In genomic region chr7:20238754-20239324, GRCh38 we compare ENCODE assay signal across 9 cellular contexts. TPM values are rescaled to one million over a fixed set of nuclear protein-coding genes. Genes with fewer than 3 reads are reported as not detected.
DNase-seq lines count a peak whose midpoint lies in the region; ATAC-seq and TF ChIP-seq lines count a peak whose summit lies in the region.
"Had no signal": no experiment of that assay in that cellular context is flagged by ENCODE, and none has a peak within 500 bp of the region (broad histone marks: within the 10 kb centered on the region; RNA-seq: fewer than 3 reads in every experiment).

No MANE protein-coding gene starts in this region.

- H3K9me3 Mint-ChIP-seq in activated T-helper 2 cell treated with anti-CD3 and anti-CD28 coated beads, Interferon-gamma antibody, Interleukin-2, Interleukin-4, amounts not matched to agents 10 μg/mL and 5 μg/mL and 100 μg/mL, durations not matched to agents 14 hours and 24 hours and 36 hours = no peaks in the 10 kb centered on the region

- H3K9me2 ChIP-seq in DOHH2 (replicated peaks; ENCODE audit: control insufficient read depth, low read length) = no peaks in the 10 kb centered on the region

- ATAC-seq in GM19438 (IDR thresholded peaks at IDR 0.05; ENCODE audit: low read depth, unreplicated experiment) (peak; percentile 89), HG03196 (IDR thresholded peaks at IDR 0.05; ENCODE audit: unreplicated experiment) (peak; percentile 79)

- H3K4me2 ChIP-seq in DOHH2 (ENCODE audit: low read length) = peak overlapping the region; percentile 40

- H3K27me3 Mint-ChIP-seq in activated T-helper 2 cell treated with anti-CD3 and anti-CD28 coated beads, Interferon-gamma antibody, Interleukin-2, Interleukin-4, amounts not matched to agents 10 μg/mL and 5 μg/mL and 100 μg/mL, durations not matched to agents 14 hours and 24 hours and 36 hours (ENCODE audit: low read depth) = peaks cover 8% of the 10 kb centered on the region

- peak overlapping the region; percentile 33 for H3K4me3 ChIP-seq in DOHH2 (ENCODE audit: low read length)

- TF ChIP-seq CTCF in DOHH2 (IDR thresholded peaks at IDR 0.05; ENCODE audit: low read depth, low read length, poor library complexity, severe bottlenecking) = no peak

- H3K4me3 Mint-ChIP-seq in activated T-helper 2 cell treated with anti-CD3 and anti-CD28 coated beads, Interferon-gamma antibody, Interleukin-2, Interleukin-4, amounts not matched to agents 10 μg/mL and 5 μg/mL and 100 μg/mL, durations not matched to agents 14 hours and 24 hours and 36 hours (ENCODE audit: low read depth) = no peak overlapping the region

- DNase-seq in astrocyte of the hippocampus (ENCODE audit: low read depth, low spot score) = peak; percentile 43
- DNase-seq in DMS153 (lab: John Stamatoyannopoulos, UW) = no peak
- no peak for DNase-seq in ecto neural progenitor cell (ENCODE audit: low spot score)
- no peak for DNase-seq in activated T-helper 2 cell treated with anti-CD3 and anti-CD28 coated beads, Interferon-gamma antibody, Interleukin-2, Interleukin-4, amounts not matched to agents 10 μg/mL and 5 μg/mL and 100 μg/mL, durations not matched to agents 14 hours and 24 hours and 36 hours (ENCODE audit: low spot score)
- DNase-seq in NCI-H1105 (lab: John Stamatoyannopoulos, UW) = no peak

- no peak overlapping the region for H3K27ac Mint-ChIP-seq in activated T-helper 2 cell treated with anti-CD3 and anti-CD28 coated beads, Interferon-gamma antibody, Interleukin-2, Interleukin-4, amounts not matched to agents 10 μg/mL and 5 μg/mL and 100 μg/mL, durations not matched to agents 14 hours and 24 hours and 36 hours

- no peaks in the 10 kb centered on the region for H3K36me3 Mint-ChIP-seq in activated T-helper 2 cell treated with anti-CD3 and anti-CD28 coated beads, Interferon-gamma antibody, Interleukin-2, Interleukin-4, amounts not matched to agents 10 μg/mL and 5 μg/mL and 100 μg/mL, durations not matched to agents 14 hours and 24 hours and 36 hours (ENCODE audit: low read depth)

- intact Hi-C loops in activated T-helper 2 cell treated with anti-CD3 and anti-CD28 coated beads, Interferon-gamma antibody, Interleukin-2, Interleukin-4, amounts not matched to agents 10 μg/mL and 5 μg/mL and 100 μg/mL, durations not matched to agents 14 hours and 24 hours and 36 hours (cut with micrococcal nuclease) = no loop called here

- no peaks in the 10 kb centered on the region for H3K9me3 ChIP-seq in DOHH2 (ENCODE audit: control insufficient read depth, insufficient read depth, low read length)

- H3F3A ChIP-seq in DOHH2 (ENCODE audit: control insufficient read depth, insufficient read depth) = no peaks in the 10 kb centered on the region

- H3K4me1 Mint-ChIP-seq in activated T-helper 2 cell treated with anti-CD3 and anti-CD28 coated beads, Interferon-gamma antibody, Interleukin-2, Interleukin-4, amounts not matched to agents 10 μg/mL and 5 μg/mL and 100 μg/mL, durations not matched to agents 14 hours and 24 hours and 36 hours (ENCODE audit: low read depth) = peaks cover 14% of the 10 kb centered on the region

- H3K4me1 ChIP-seq in DOHH2 (ENCODE audit: control insufficient read depth, low read length) = peaks cover 14% of the 10 kb centered on the region

- no peaks in the 10 kb centered on the region for H3K27me3 ChIP-seq in DOHH2 (ENCODE audit: control insufficient read depth, low read length)

- no peaks in the 10 kb centered on the region for H4K20me1 ChIP-seq in DOHH2 (ENCODE audit: control insufficient read depth, insufficient read depth, low read depth, low read length)

- H3K79me2 ChIP-seq in DOHH2 (ENCODE audit: control insufficient read depth, low read length) = no peaks in the 10 kb centered on the region

- H3K36me3 ChIP-seq in DOHH2 (ENCODE audit: control insufficient read depth, low read length) = no peaks in the 10 kb centered on the region

- no peak overlapping the region for H3K27ac ChIP-seq in DOHH2 (ENCODE audit: low read depth, low read length)
- H3K27ac ChIP-seq: VCaP had no signal

RNA-seq across cellular contexts. Expression of gene MACC1, which starts 21.7 kb away (rescaled TPM):
- not detected in 2 replicates for total RNA-seq in activated T-helper 2 cell treated with anti-CD3 and anti-CD28 coated beads, Interferon-gamma antibody, Interleukin-2, Interleukin-4, amounts not matched to agents 10 μg/mL and 5 μg/mL and 100 μg/mL, durations not matched to agents 14 hours and 24 hours and 36 hours
